1 cellular context compared by ENCODE assay signal in genomic region chr6:56897789-56898509, GRCh38.
TF ChIP-seq lines count a peak whose summit lies in the region.

No MANE protein-coding gene starts in this region.

TF ChIP-seq in H1, 55 proteins besides CTCF, POLR2A, EP300 and RAD21 (continued from another document):
- TF ChIP-seq CHD7 (IDR thresholded peaks at IDR 0.05; ENCODE audit: insufficient replicate concordance, low read length) = no peak
- TF ChIP-seq CEBPB (IDR thresholded peaks at IDR 0.05; ENCODE audit: low read depth, low read length) = no peak
- no peak for TF ChIP-seq SIRT6 (IDR thresholded peaks at IDR 0.05; ENCODE audit: low read length)
